In the genomic region with DNA sequence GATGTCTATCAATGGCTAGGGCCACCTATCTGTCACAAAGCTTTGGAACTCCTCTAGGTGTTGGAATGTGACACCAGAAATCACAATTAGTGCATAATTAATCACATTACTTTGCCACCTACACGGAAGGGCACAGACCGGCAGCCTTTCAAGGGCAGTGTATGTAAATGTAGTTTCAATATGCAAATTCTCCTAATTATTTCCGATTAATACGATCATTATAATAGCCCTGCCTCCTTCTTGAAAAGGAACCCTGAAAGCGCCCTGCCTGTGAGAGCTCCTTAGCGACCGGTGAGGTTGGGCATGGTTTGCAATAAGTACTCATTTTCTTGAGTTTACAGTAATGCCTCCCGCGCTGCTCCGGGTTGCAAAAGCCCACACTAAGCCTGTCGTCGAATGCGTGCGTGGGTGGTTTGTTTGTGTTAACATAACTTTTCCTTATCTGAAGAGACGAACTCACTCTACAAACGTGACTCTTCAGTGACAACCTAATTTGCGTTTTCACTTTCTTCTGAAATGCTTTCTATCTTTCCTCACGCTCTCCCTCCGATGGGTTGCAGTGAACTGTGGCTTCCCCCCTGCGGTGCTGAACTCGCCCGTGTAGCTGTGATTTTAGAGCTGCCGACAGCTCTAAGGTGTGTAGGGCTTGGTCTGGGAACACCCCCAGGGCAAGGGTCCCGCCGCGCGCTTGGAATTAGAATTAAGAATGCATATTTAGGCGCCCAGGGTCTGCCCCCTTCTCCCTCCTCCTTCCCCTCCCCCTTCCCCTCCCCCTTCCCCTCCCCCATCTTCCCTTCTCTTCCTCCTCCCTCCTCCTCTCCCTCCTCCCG, we compare ENCODE assay signal across 8 cellular contexts. TPM values are rescaled to one million over a fixed set of nuclear protein-coding genes. Genes with fewer than 3 reads are reported as not detected.
DNase-seq lines count a peak whose midpoint lies in the region; ATAC-seq and FAIRE-seq lines count a peak whose summit lies in the region.

No MANE protein-coding gene starts in this region.

- under 1% methylated on average over 29 of the region's 29 CpGs for WGBS in right cardiac atrium

- peak; percentile 39 for FAIRE-seq in G401.6 (lab: Jason Lieb, UNC)

- intact Hi-C loops in right cardiac atrium (cut with DNase I): loop anchor here in 3 of 4 donors (5.0 to 10.0 kb wide), 4 partner anchors 154 to 1476 kb away; no protein-coding TSS in a partner anchor

- peak overlapping the region; percentile 82 for H3K4me3 ChIP-seq in right cardiac atrium (ENCODE audit: low read length)

- DNase-seq in NCI-H1417 (lab: John Stamatoyannopoulos, UW) (peak; percentile 89 to 95 (median 95)), T-helper 1 cell (peak; percentile 42 to 80 (median 50)), amniotic epithelial cell (ENCODE audit: low read depth) (peak; percentile 92), right cardiac atrium (peak; percentile 71 to 84 (median 74)), retina (peak; percentile 82)

- no peaks in the 10 kb centered on the region for H3K9me3 ChIP-seq in right cardiac atrium (ENCODE audit: control insufficient read depth, low read length)

- ATAC-seq in right cardiac atrium (no peak), HG03095 (IDR thresholded peaks at IDR 0.05; ENCODE audit: unreplicated experiment) (no peak), GM21515 (IDR thresholded peaks at IDR 0.05; ENCODE audit: unreplicated experiment) (no peak)

- no peaks in the 10 kb centered on the region for H3K4me1 ChIP-seq in right cardiac atrium (ENCODE audit: control insufficient read depth, insufficient read depth, low read length)

- H3K27me3 ChIP-seq in right cardiac atrium (ENCODE audit: control insufficient read depth, insufficient read depth): no peaks in the 10 kb centered on the region

- H3K27ac ChIP-seq in right cardiac atrium (ENCODE audit: low read length): peak overlapping the region; percentile 95

RNA-seq across cellular contexts. Expression of a gene that starts 0.7 kb away (rescaled TPM):
- total RNA-seq in right cardiac atrium: 100 to 1,000 TPM; 109 to 121 (median 114) TPM
- polyA plus RNA-seq in right cardiac atrium: 205 TPM
